ENCODE assay signal across 39 cellular contexts in genomic region chr5:144429905-144430304, GRCh38.
"Had no signal": no experiment of that assay in that cellular context is flagged by ENCODE, and none has a peak within 500 bp of the region (broad histone marks: within the 10 kb centered on the region; RNA-seq: fewer than 3 reads in every experiment).

No MANE protein-coding gene starts in this region.

- FAIRE-seq: astrocyte, bronchial epithelial cell had no signal

- H3K27me3 ChIP-seq: adrenal gland, ascending aorta, brain microvascular endothelial cell, breast epithelium, cardiac muscle cell had no signal

- H3K4me3 Mint-ChIP-seq: activated naive CD4-positive, alpha-beta T cell treated with anti-CD3 and anti-CD28 coated beads for 36 hours; activated naive CD4-positive, alpha-beta T cell treated with anti-CD3 and anti-CD28 coated beads, Interleukin-2, amount 10 ng/mL, durations not matched to agents 7 days and 5 days; activated naive CD4-positive, alpha-beta T cell treated with anti-CD3 and anti-CD28 coated beads, Interleukin-2, amount 50 U/mL, for 24 hours; activated naive CD8-positive, alpha-beta T cell; activated naive CD8-positive, alpha-beta T cell treated with anti-CD3 and anti-CD28 coated beads for 36 hours; activated naive CD8-positive, alpha-beta T cell treated with anti-CD3 and anti-CD28 coated beads, Interleukin-2, amount 10 ng/mL, durations not matched to agents 7 days and 5 days; activated T-cell treated with anti-CD3 and anti-CD28 coated beads, Interleukin-2, amount 50 U/mL, for 24 hours; activated T-cell treated with anti-CD3 and anti-CD28 coated beads, Interleukin-2, amount 50 U/mL, for 4 hours; activated T-cell treated with anti-CD3 and anti-CD28 coated beads, Interleukin-2, amount 50 U/mL, for 72 hours; activated T-helper 1 cell treated with anti-CD3 and anti-CD28 coated beads, Interleukin-12 subunit alpha, Interleukin-12 subunit beta, Interleukin-2, Interleukin-4 antibody, amounts not matched to agents 30 ng/mL and 10 ng/mL and 1 ng/mL, durations not matched to agents 14 hours and 24 hours and 36 hours; activated T-helper 17 cell treated with anti-CD3 and anti-CD28 coated beads, Interleukin-2, amount 50 U/mL, for 72 hours; brain; central memory CD8-positive, alpha-beta T cell had no signal

- DNase-seq: activated effector memory CD4-positive, alpha-beta T cell treated with anti-CD3 and anti-CD28 coated beads, Interleukin-2, amount 50 U/mL, for 16 hours; activated effector memory CD4-positive, alpha-beta T cell treated with Interleukin-2 at 50 U/mL for 16 hours; activated gamma-delta T cell; activated gamma-delta T cell treated with Interleukin-2 at 50 U/mL for 16 hours; activated naive CD4-positive, alpha-beta T cell; activated naive CD4-positive, alpha-beta T cell treated with anti-CD3 and anti-CD28 coated beads for 36 hours; activated naive CD4-positive, alpha-beta T cell treated with anti-CD3 and anti-CD28 coated beads, Interleukin-2, amount 10 ng/mL, durations not matched to agents 7 days and 5 days; activated naive CD4-positive, alpha-beta T cell treated with anti-CD3 and anti-CD28 coated beads, Interleukin-2, amount 50 U/mL, for 16 hours; activated naive CD4-positive, alpha-beta T cell treated with Interleukin-2 at 50 U/mL for 16 hours; activated naive CD8-positive, alpha-beta T cell treated with anti-CD3 and anti-CD28 coated beads for 36 hours; activated naive CD8-positive, alpha-beta T cell treated with anti-CD3 and anti-CD28 coated beads, Interleukin-2, amount 10 ng/mL, durations not matched to agents 7 days and 5 days; activated T-cell treated with anti-CD3 and anti-CD28 coated beads for 4 hours; activated T-cell treated with anti-CD3 and anti-CD28 coated beads, Interleukin-2, amount 50 U/mL, for 1 hour; activated T-cell treated with anti-CD3 and anti-CD28 coated beads, Interleukin-2, amount 50 U/mL, for 24 hours; activated T-cell treated with anti-CD3 and anti-CD28 coated beads, Interleukin-2, amount 50 U/mL, for 4 hours; activated T-cell treated with anti-CD3 and anti-CD28 coated beads, Interleukin-2, amount 50 U/mL, for 48 hours; activated T-cell treated with anti-CD3 and anti-CD28 coated beads, Interleukin-2, amount 50 U/mL, for 72 hours; adrenal gland; amniotic stem cell; amygdala; anterior cingulate cortex; aorta; brain microvascular endothelial cell; caudate nucleus; central memory CD4-positive, alpha-beta T cell; cerebellar nuclear complex had no signal

- H3K4me3 ChIP-seq: adrenal gland, ascending aorta, breast epithelium, cardiac muscle cell had no signal

- H3K36me3 ChIP-seq: adrenal gland, ascending aorta, brain microvascular endothelial cell, breast epithelium, cardiac muscle cell had no signal

- H3K4me1 Mint-ChIP-seq: activated naive CD4-positive, alpha-beta T cell treated with anti-CD3 and anti-CD28 coated beads, Interleukin-2, amount 10 ng/mL, durations not matched to agents 7 days and 5 days; activated naive CD4-positive, alpha-beta T cell treated with anti-CD3 and anti-CD28 coated beads, Interleukin-2, amount 50 U/mL, for 24 hours; activated naive CD8-positive, alpha-beta T cell treated with anti-CD3 and anti-CD28 coated beads for 36 hours; activated naive CD8-positive, alpha-beta T cell treated with anti-CD3 and anti-CD28 coated beads, Interleukin-2, amount 10 ng/mL, durations not matched to agents 7 days and 5 days; activated T-helper 17 cell treated with anti-CD3 and anti-CD28 coated beads, Interleukin-2, amount 50 U/mL, for 72 hours; central memory CD8-positive, alpha-beta T cell had no signal

- H3K4me1 ChIP-seq: adrenal gland, ascending aorta, breast epithelium had no signal

- H3K27ac Mint-ChIP-seq: activated naive CD4-positive, alpha-beta T cell treated with anti-CD3 and anti-CD28 coated beads for 36 hours; activated naive CD4-positive, alpha-beta T cell treated with anti-CD3 and anti-CD28 coated beads, Interleukin-2, amount 10 ng/mL, durations not matched to agents 7 days and 5 days; activated naive CD4-positive, alpha-beta T cell treated with anti-CD3 and anti-CD28 coated beads, Interleukin-2, amount 50 U/mL, for 24 hours; activated naive CD4-positive, alpha-beta T cell treated with anti-CD3 and anti-CD28 coated beads, Interleukin-2, amount 50 U/mL, for 72 hours; activated naive CD8-positive, alpha-beta T cell; activated naive CD8-positive, alpha-beta T cell treated with anti-CD3 and anti-CD28 coated beads for 36 hours; activated naive CD8-positive, alpha-beta T cell treated with anti-CD3 and anti-CD28 coated beads, Interleukin-2, amount 10 ng/mL, durations not matched to agents 7 days and 5 days; activated T-cell treated with anti-CD3 and anti-CD28 coated beads, Interleukin-2, amount 50 U/mL, for 24 hours; activated T-cell treated with anti-CD3 and anti-CD28 coated beads, Interleukin-2, amount 50 U/mL, for 72 hours; activated T-helper 1 cell treated with anti-CD3 and anti-CD28 coated beads, Interleukin-12 subunit alpha, Interleukin-12 subunit beta, Interleukin-2, Interleukin-4 antibody, amounts not matched to agents 30 ng/mL and 10 ng/mL and 1 ng/mL, durations not matched to agents 14 hours and 24 hours and 36 hours; activated T-helper 17 cell treated with anti-CD3 and anti-CD28 coated beads, Interleukin-2, amount 50 U/mL, for 72 hours; activated T-helper 2 cell treated with anti-CD3 and anti-CD28 coated beads, Interferon-gamma antibody, Interleukin-2, Interleukin-4, amounts not matched to agents 10 μg/mL and 5 μg/mL and 100 μg/mL, durations not matched to agents 14 hours and 24 hours and 36 hours had no signal

- ATAC-seq: activated naive CD4-positive, alpha-beta T cell treated with anti-CD3 and anti-CD28 coated beads, Interleukin-2, amount 50 U/mL, for 72 hours; activated T-cell treated with anti-CD3 and anti-CD28 coated beads, Interleukin-2, amount 50 U/mL, for 4 hours; activated T-cell treated with anti-CD3 and anti-CD28 coated beads, Interleukin-2, amount 50 U/mL, for 72 hours; activated T-helper 17 cell treated with anti-CD3 and anti-CD28 coated beads, Interleukin-2, amount 50 U/mL, for 72 hours had no signal

- H3K27ac ChIP-seq: adrenal gland, ascending aorta, brain microvascular endothelial cell, breast epithelium, cardiac muscle cell had no signal

- H3K9me3 ChIP-seq: adrenal gland, ascending aorta, breast epithelium had no signal

- H3K27me3 Mint-ChIP-seq: activated naive CD4-positive, alpha-beta T cell treated with anti-CD3 and anti-CD28 coated beads, Interleukin-2, amount 10 ng/mL, durations not matched to agents 7 days and 5 days; activated naive CD4-positive, alpha-beta T cell treated with anti-CD3 and anti-CD28 coated beads, Interleukin-2, amount 50 U/mL, for 24 hours; activated naive CD8-positive, alpha-beta T cell; activated naive CD8-positive, alpha-beta T cell treated with anti-CD3 and anti-CD28 coated beads for 36 hours; activated naive CD8-positive, alpha-beta T cell treated with anti-CD3 and anti-CD28 coated beads, Interleukin-2, amount 10 ng/mL, durations not matched to agents 7 days and 5 days; activated T-cell treated with anti-CD3 and anti-CD28 coated beads, Interleukin-2, amount 50 U/mL, for 24 hours; activated T-helper 17 cell treated with anti-CD3 and anti-CD28 coated beads, Interleukin-2, amount 50 U/mL, for 72 hours; brain; central memory CD8-positive, alpha-beta T cell had no signal

- H3K9me3 Mint-ChIP-seq: activated naive CD4-positive, alpha-beta T cell treated with anti-CD3 and anti-CD28 coated beads, Interleukin-2, amount 10 ng/mL, durations not matched to agents 7 days and 5 days; activated T-helper 1 cell treated with anti-CD3 and anti-CD28 coated beads, Interleukin-12 subunit alpha, Interleukin-12 subunit beta, Interleukin-2, Interleukin-4 antibody, amounts not matched to agents 30 ng/mL and 10 ng/mL and 1 ng/mL, durations not matched to agents 14 hours and 24 hours and 36 hours; activated T-helper 2 cell treated with anti-CD3 and anti-CD28 coated beads, Interferon-gamma antibody, Interleukin-2, Interleukin-4, amounts not matched to agents 10 μg/mL and 5 μg/mL and 100 μg/mL, durations not matched to agents 14 hours and 24 hours and 36 hours; brain had no signal

- H3K36me3 Mint-ChIP-seq: activated naive CD4-positive, alpha-beta T cell treated with anti-CD3 and anti-CD28 coated beads, Interleukin-2, amount 10 ng/mL, durations not matched to agents 7 days and 5 days; activated naive CD4-positive, alpha-beta T cell treated with anti-CD3 and anti-CD28 coated beads, Interleukin-2, amount 50 U/mL, for 24 hours; activated naive CD8-positive, alpha-beta T cell; activated naive CD8-positive, alpha-beta T cell treated with anti-CD3 and anti-CD28 coated beads for 36 hours; activated naive CD8-positive, alpha-beta T cell treated with anti-CD3 and anti-CD28 coated beads, Interleukin-2, amount 10 ng/mL, durations not matched to agents 7 days and 5 days; brain had no signal
